22 cellular contexts compared by ENCODE assay signal in genomic region chr3:113039546-113039945, GRCh38. TPM values are rescaled to one million over a fixed set of nuclear protein-coding genes. Genes with fewer than 3 reads are reported as not detected.
DNase-seq lines count a peak whose midpoint lies in the region; ATAC-seq and TF ChIP-seq lines count a peak whose summit lies in the region.
"Had no signal": no experiment of that assay in that cellular context is flagged by ENCODE, and none has a peak within 500 bp of the region (broad histone marks: within the 10 kb centered on the region; RNA-seq: fewer than 3 reads in every experiment).

No MANE protein-coding gene starts in this region.

- H3K4me3 ChIP-seq in mucosa of descending colon, result no peak overlapping the region
- H3K4me3 ChIP-seq: A549; BLaER1 treated with 17β-estradiol and CSF1 and Interleukin-3, amounts not matched to agents 10 nM and 100 nM; GM23248 had no signal

- no peaks in the 10 kb centered on the region for H3K36me3 ChIP-seq in mucosa of descending colon (ENCODE audit: low read depth)
- H3K36me3 ChIP-seq: BE2C; BLaER1 treated with 17β-estradiol and CSF1 and Interleukin-3, amounts not matched to agents 10 nM and 100 nM had no signal

- TF ChIP-seq CTCF in endothelial cell (IDR thresholded peaks at IDR 0.05; ENCODE audit: unreplicated experiment) (no peak), mucosa of descending colon (IDR thresholded peaks at IDR 0.05) (no peak)

- peak overlapping the region; percentile 5 for H3K27ac Mint-ChIP-seq in endothelial cell (ENCODE audit: unreplicated experiment)
- H3K27ac Mint-ChIP-seq: CD4-positive, alpha-beta T cell; CD8-positive, alpha-beta memory T cell had no signal

- no peaks in the 10 kb centered on the region for H3K4me1 ChIP-seq in mucosa of descending colon (ENCODE audit: low read depth)
- H3K4me1 ChIP-seq: A549, BE2C had no signal

- ATAC-seq in mucosa of descending colon (peak; percentile 23), left cardiac atrium (no peak), HG02798 (IDR thresholded peaks at IDR 0.05; ENCODE audit: poor library complexity, unreplicated experiment) (no peak), GM21423 (IDR thresholded peaks at IDR 0.05; ENCODE audit: unreplicated experiment) (no peak)
- ATAC-seq: A549 had no signal

- DNase-seq in endothelial cell (ENCODE audit: low spot score), result no peak
- peak; percentile 71 for DNase-seq in kidney tubule cell (ENCODE audit: low spot score)
- DNase-seq in mucosa of descending colon, result no peak
- DNase-seq in left cardiac atrium, result no peak
- DNase-seq in NCI-H187 (lab: John Stamatoyannopoulos, UW), result no peak
- DNase-seq: 8988T; ACHN; AML-193; BE2C; CD4-positive, alpha-beta T cell; CD8-positive, alpha-beta memory T cell; DMS 273 treated with DMSO at 0.1 percent for 48 hours; DMS79; GF-D8; GM23248; H7; HCEC 1CT had no signal

- intact Hi-C loops in mucosa of descending colon (cut with DNase I, micrococcal nuclease) (no loop called here), left cardiac atrium (cut with DNase I) (no loop called here)

- H3K9me3 Mint-ChIP-seq in endothelial cell (ENCODE audit: unreplicated experiment), result no peaks in the 10 kb centered on the region
- H3K9me3 Mint-ChIP-seq: CD4-positive, alpha-beta T cell; CD8-positive, alpha-beta memory T cell had no signal

- H3K27me3 Mint-ChIP-seq in endothelial cell (ENCODE audit: unreplicated experiment), result no peaks in the 10 kb centered on the region
- H3K27me3 Mint-ChIP-seq: CD4-positive, alpha-beta T cell; CD8-positive, alpha-beta memory T cell had no signal

- no peaks in the 10 kb centered on the region for H3K36me3 Mint-ChIP-seq in endothelial cell (ENCODE audit: low read depth, unreplicated experiment)
- H3K36me3 Mint-ChIP-seq: CD14-positive monocyte had no signal

- H3K4me1 Mint-ChIP-seq in endothelial cell (ENCODE audit: unreplicated experiment), result peaks cover 3% of the 10 kb centered on the region
- H3K4me1 Mint-ChIP-seq: CD14-positive monocyte; CD8-positive, alpha-beta memory T cell had no signal

- H3K9me3 ChIP-seq in mucosa of descending colon, result no peaks in the 10 kb centered on the region
- H3K9me3 ChIP-seq: A549, BE2C had no signal

- no peak overlapping the region for H3K4me3 Mint-ChIP-seq in endothelial cell (ENCODE audit: unreplicated experiment)
- H3K4me3 Mint-ChIP-seq: CD14-positive monocyte; CD4-positive, alpha-beta T cell; CD8-positive, alpha-beta memory T cell had no signal

RNA-seq across cellular contexts. Expression of gene GTPBP8, which starts 48.8 kb away (rescaled TPM):
- total RNA-seq in endothelial cell (ENCODE audit: unreplicated experiment) (19.4 TPM), mucosa of descending colon (10 to 100 TPM; 11.8 to 17.4 (median 17.0) TPM), left cardiac atrium (10 to 100 TPM; 14.3 to 15.9 TPM)
